1 cellular context compared by ENCODE assay signal in genomic region chr7:34758111-34758601, GRCh38.
TF ChIP-seq lines count a peak whose summit lies in the region.

No MANE protein-coding gene starts in this region.

TF ChIP-seq in HepG2, 621 proteins besides CTCF, POLR2A, EP300 and RAD21 (continued from another document):
- TF ChIP-seq SMAD1 (CRISPR knock-in tag; IDR thresholded peaks at IDR 0.05; ENCODE audit: borderline replicate concordance, low read depth): no peak
- TF ChIP-seq ZNF3 (CRISPR knock-in tag; IDR thresholded peaks at IDR 0.05): 0 out of 2 replicates have a peak, but pooled peaks have one; percentile 39
- no peak for TF ChIP-seq SOX6 (IDR thresholded peaks at IDR 0.05)
- TF ChIP-seq SOX6 (CRISPR knock-in tag; IDR thresholded peaks at IDR 0.05): peak; percentile 85
- peak; percentile 34; the same call in 1 of the 2 replicates for TF ChIP-seq FOXA3 (CRISPR knock-in tag; IDR thresholded peaks at IDR 0.05)
- peak; percentile 33; the same call in 1 of the 2 replicates for TF ChIP-seq PITX1 (CRISPR knock-in tag; IDR thresholded peaks at IDR 0.05)
- peak; percentile 40; the same call in 1 of the 2 replicates for TF ChIP-seq ZBED4 (CRISPR knock-in tag; IDR thresholded peaks at IDR 0.05; ENCODE audit: borderline replicate concordance)
- TF ChIP-seq NFATC3 (CRISPR knock-in tag; IDR thresholded peaks at IDR 0.05): no peak
- TF ChIP-seq SRF (IDR thresholded peaks at IDR 0.05; ENCODE audit: low read depth, low read length): 0 out of 2 replicates have a peak, but pooled peaks have one; percentile 12
- peak; percentile 61 for TF ChIP-seq HDAC2 (CRISPR knock-in tag; IDR thresholded peaks at IDR 0.05)
- TF ChIP-seq MBD4 (IDR thresholded peaks at IDR 0.05; ENCODE audit: borderline replicate concordance, low read length): no peak
- TF ChIP-seq SP1 (IDR thresholded peaks at IDR 0.05): no peak
- no peak for TF ChIP-seq SP1 (CRISPR knock-in tag; IDR thresholded peaks at IDR 0.05)
- peak; percentile 85 for TF ChIP-seq BCL6 (CRISPR knock-in tag; IDR thresholded peaks at IDR 0.05)
- peak; percentile 91 for TF ChIP-seq CEBPB (IDR thresholded peaks at IDR 0.05; ENCODE audit: borderline replicate concordance, low read depth, low read length)
- TF ChIP-seq MAFF (IDR thresholded peaks at IDR 0.05; ENCODE audit: low read depth, low read length): peak; percentile 26; the same call in 1 of the 2 replicates
- no peak for TF ChIP-seq PCBP2 (optimal IDR thresholded peaks at IDR 0.05; ENCODE audit: low read depth, low read length, poor library complexity, severe bottlenecking)
- TF ChIP-seq ZBTB20 (CRISPR knock-in tag; IDR thresholded peaks at IDR 0.05; ENCODE audit: borderline replicate concordance, low read depth): peak; percentile 88; the same call in 1 of the 2 replicates
- peak; percentile 94 for TF ChIP-seq HNRNPUL1 (IDR thresholded peaks at IDR 0.05; ENCODE audit: low read depth, low read length)
- TF ChIP-seq SKI (IDR thresholded peaks at IDR 0.05; ENCODE audit: partially characterized antibody): peak; percentile 91
- peak; percentile 25; the same call in 1 of the 2 replicates for TF ChIP-seq ZNF331 (CRISPR knock-in tag; IDR thresholded peaks at IDR 0.05)
- TF ChIP-seq CBX2 (IDR thresholded peaks at IDR 0.05; ENCODE audit: low read depth, low read length): no peak
- TF ChIP-seq CBX2 (CRISPR knock-in tag; IDR thresholded peaks at IDR 0.05; ENCODE audit: low read depth): no peak
- 0 out of 2 replicates have a peak, but pooled peaks have one; percentile 35 for TF ChIP-seq SIN3A (IDR thresholded peaks at IDR 0.05; ENCODE audit: borderline replicate concordance, low read depth, low read length)
- TF ChIP-seq KAT8 (CRISPR knock-in tag; IDR thresholded peaks at IDR 0.05): peak; percentile 48; the same call in 1 of the 2 replicates
- no peak for TF ChIP-seq JARID2 (CRISPR knock-in tag; IDR thresholded peaks at IDR 0.05; ENCODE audit: insufficient replicate concordance)
- 0 out of 2 replicates have a peak, but pooled peaks have one; percentile 35 for TF ChIP-seq FOXO1 (CRISPR knock-in tag; IDR thresholded peaks at IDR 0.05)
- peak; percentile 29; the same call in 1 of the 2 replicates for TF ChIP-seq ZSCAN9 (CRISPR knock-in tag; IDR thresholded peaks at IDR 0.05; ENCODE audit: borderline replicate concordance)
- TF ChIP-seq ZMYM4 (CRISPR knock-in tag; IDR thresholded peaks at IDR 0.05): peak; percentile 58; the same call in 1 of the 2 replicates
